ENCODE assay signal across 27 cellular contexts in the genomic region with DNA sequence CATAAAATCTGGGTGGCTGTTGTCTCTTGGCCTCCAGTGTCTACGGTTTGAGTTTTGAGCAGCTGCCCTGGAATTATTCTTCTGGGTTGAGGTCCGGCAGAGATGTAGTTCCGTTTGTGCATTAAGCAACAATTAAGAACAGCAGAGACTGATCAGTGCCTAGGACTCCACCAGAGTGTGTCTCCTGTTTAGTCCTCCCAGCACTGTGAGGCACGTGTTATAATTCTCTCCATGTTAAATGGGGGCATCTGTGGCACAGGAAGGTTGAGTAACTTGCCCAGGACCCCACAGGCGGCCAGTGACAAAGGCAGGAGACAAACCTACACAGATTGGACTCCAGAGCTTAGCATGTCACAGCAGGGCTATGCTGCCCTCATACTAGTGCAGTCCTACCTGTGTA.
DNase-seq lines count a peak whose midpoint lies in the region; ATAC-seq, FAIRE-seq and TF ChIP-seq lines count a peak whose summit lies in the region.
"Had no signal": no experiment of that assay in that cellular context is flagged by ENCODE, and none has a peak within 500 bp of the region (broad histone marks: within the 10 kb centered on the region; RNA-seq: fewer than 3 reads in every experiment).

No MANE protein-coding gene starts in this region.

- no peak overlapping the region; the same call in 1 of the 2 replicates for H3K18ac ChIP-seq in H1 (ENCODE audit: extremely low read depth, low read length)

- peak overlapping the region in 5 of 11 experiments; percentile 1 to 37 (median 4); a peak in 6 of 22 replicates for H3K9ac ChIP-seq in BLaER1 treated with 17β-estradiol and CSF1 and Interleukin-3, amounts not matched to agents 10 nM and 100 nM
- no peak overlapping the region for H3K9ac ChIP-seq in Karpas-422 (ENCODE audit: low read length)
- H3K9ac ChIP-seq in H1 (replicated peaks in 1 of 4; ENCODE audit: extremely low read depth in 1 of 4, low read depth in 3 of 4, low read length in 3 of 4): no peak overlapping the region
- no peak overlapping the region for H3K9ac ChIP-seq in neural progenitor cell

- peak overlapping the region in 6 of 11 experiments; percentile 23 to 67 (median 48); a peak in 10 of 22 replicates for H3K27ac ChIP-seq in BLaER1 treated with 17β-estradiol and CSF1 and Interleukin-3, amounts not matched to agents 10 nM and 100 nM
- H3K27ac ChIP-seq in Karpas-422 (ENCODE audit: low read length) (no peak overlapping the region), H1 (ENCODE audit: low read depth, low read length) (no peak overlapping the region), neural progenitor cell (no peak overlapping the region), upper lobe of right lung (no peak overlapping the region)

- H2BK12ac ChIP-seq in H1 (ENCODE audit: low read depth, low read length): no peak overlapping the region

- no peaks in the 10 kb centered on the region for H3K9me3 Mint-ChIP-seq in neural progenitor cell
- H3K9me3 Mint-ChIP-seq: CD14-positive monocyte had no signal

- TF ChIP-seq POLR2A in H1 (IDR thresholded peaks at IDR 0.05; ENCODE audit: control extremely low read depth in 1 of 2, low read depth in 2 of 2, low read length in 2 of 2): no peak

- no peak overlapping the region for H2BK20ac ChIP-seq in H1 (ENCODE audit: low read length)

- H3K27me3 Mint-ChIP-seq in neural progenitor cell (ENCODE audit: insufficient read depth, low read depth): peaks cover 5% of the 10 kb centered on the region
- H3K27me3 Mint-ChIP-seq: CD4-positive, alpha-beta memory T cell; CD4-positive, CD25-positive, alpha-beta regulatory T cell had no signal

- H3F3A ChIP-seq in neural progenitor cell (ENCODE audit: low read depth): peaks cover 21% of the 10 kb centered on the region

- H3K4me2 ChIP-seq in BLaER1 treated with 17β-estradiol and CSF1 and Interleukin-3, amounts not matched to agents 10 nM and 100 nM: peak overlapping the region in 10 of 11 experiments; percentile 7 to 86 (median 76); a peak in 20 of 22 replicates
- peak overlapping the region; percentile 21 for H3K4me2 ChIP-seq in Karpas-422 (ENCODE audit: low read depth, low read length, poor library complexity, severe bottlenecking)
- no peak overlapping the region for H3K4me2 ChIP-seq in H1 (ENCODE audit: insufficient read depth in 1 of 2, low read depth in 2 of 2, low read length in 2 of 2)
- H3K4me2 ChIP-seq in neural progenitor cell: peak overlapping the region; percentile 30

- intact Hi-C loops in upper lobe of right lung (cut with DNase I): no loop called here

- FAIRE-seq in H1 (lab: Jason Lieb, UNC): no peak
- FAIRE-seq: A204.1, GM12878, GM12892, GM18507, GM19239 had no signal

- no peaks in the 10 kb centered on the region for H3K9me3 ChIP-seq in BLaER1 treated with 17β-estradiol and CSF1 and Interleukin-3, amounts not matched to agents 10 nM and 100 nM (replicated peaks in 1 of 11)
- H3K9me3 ChIP-seq in Karpas-422 (ENCODE audit: low read length) (no peaks in the 10 kb centered on the region), H1 (ENCODE audit: insufficient read depth in 2 of 2, low read depth in 1 of 2, low read length in 1 of 2) (no peaks in the 10 kb centered on the region), neural progenitor cell (ENCODE audit: low read depth) (no peaks in the 10 kb centered on the region), upper lobe of right lung (no peaks in the 10 kb centered on the region)
- H3K9me3 ChIP-seq: BE2C had no signal

- H3K4me3 Mint-ChIP-seq in neural progenitor cell: no peak overlapping the region
- H3K4me3 Mint-ChIP-seq: CD14-positive monocyte; CD4-positive, alpha-beta memory T cell; CD4-positive, CD25-positive, alpha-beta regulatory T cell; CD8-positive, alpha-beta memory T cell had no signal

- H4K91ac ChIP-seq in H1 (replicated peaks; ENCODE audit: insufficient read length, low read length): no peak overlapping the region

- H3K9me2 ChIP-seq in Karpas-422 (replicated peaks; ENCODE audit: insufficient read depth, low read length): no peaks in the 10 kb centered on the region

- H3K4me3 ChIP-seq in BLaER1 treated with 17β-estradiol and CSF1 and Interleukin-3, amounts not matched to agents 10 nM and 100 nM: peak overlapping the region in 1 of 10 experiments; percentile 17; a peak in 1 of 20 replicates
- H3K4me3 ChIP-seq in Karpas-422 (ENCODE audit: low read length) (no peak overlapping the region), H1 (ENCODE audit: extremely low read depth in 1 of 4, insufficient read depth in 2 of 4, low read depth in 3 of 4, low read length in 4 of 4) (no peak overlapping the region), neural progenitor cell (no peak overlapping the region), upper lobe of right lung (no peak overlapping the region)
- H3K4me3 ChIP-seq: GM12878 had no signal

- no peak overlapping the region for H2BK5ac ChIP-seq in H1 (ENCODE audit: low read depth, low read length)

- H3K79me1 ChIP-seq in H1 (ENCODE audit: low read depth, low read length): no peaks in the 10 kb centered on the region

- H2BK15ac ChIP-seq in H1 (ENCODE audit: low read length): 0 out of 2 replicates have a peak overlapping the region, but pooled peaks have one; percentile 31

- H3K36me3 Mint-ChIP-seq in neural progenitor cell: no peaks in the 10 kb centered on the region
- H3K36me3 Mint-ChIP-seq: CD14-positive monocyte; CD4-positive, alpha-beta memory T cell; CD4-positive, CD25-positive, alpha-beta regulatory T cell; CD8-positive, alpha-beta memory T cell had no signal

- H3K23ac ChIP-seq in H1 (ENCODE audit: insufficient read length): no peak overlapping the region

- H3K27me3 ChIP-seq in BLaER1 treated with 17β-estradiol and CSF1 and Interleukin-3, amounts not matched to agents 10 nM and 100 nM: no peaks in the 10 kb centered on the region
- H3K27me3 ChIP-seq in Karpas-422 (ENCODE audit: low read length) (no peaks in the 10 kb centered on the region), H1 (replicated peaks in 1 of 4; ENCODE audit: control insufficient read depth in 3 of 4, extremely low read depth in 1 of 4, insufficient read depth in 3 of 4, low read length in 3 of 4) (no peaks in the 10 kb centered on the region), neural progenitor cell (no peaks in the 10 kb centered on the region), upper lobe of right lung (no peaks in the 10 kb centered on the region)
- H3K27me3 ChIP-seq: BE2C had no signal

- no peak overlapping the region for H3K14ac ChIP-seq in H1 (ENCODE audit: insufficient read length)

- no peak overlapping the region for H3K4ac ChIP-seq in H1 (replicated peaks; ENCODE audit: insufficient read length, low read depth, low read length)

- TF ChIP-seq EP300 in H1 (IDR thresholded peaks at IDR 0.05; ENCODE audit: borderline replicate concordance in 1 of 2, low read depth in 2 of 2, low read length in 2 of 2): no peak

- H3K36me3 ChIP-seq in BLaER1 treated with 17β-estradiol and CSF1 and Interleukin-3, amounts not matched to agents 10 nM and 100 nM: no peaks in the 10 kb centered on the region
- H3K36me3 ChIP-seq in Karpas-422 (ENCODE audit: insufficient read depth, low read length) (no peaks in the 10 kb centered on the region), H1 (ENCODE audit: control insufficient read depth in 2 of 4, insufficient read depth in 4 of 4, low read length in 3 of 4) (no peaks in the 10 kb centered on the region), neural progenitor cell (no peaks in the 10 kb centered on the region), upper lobe of right lung (no peaks in the 10 kb centered on the region)
- H3K36me3 ChIP-seq: BE2C had no signal

- no peak overlapping the region for H3K56ac ChIP-seq in H1 (replicated peaks; ENCODE audit: insufficient read length, low read depth, low read length)

- no peaks in the 10 kb centered on the region for H3K23me2 ChIP-seq in H1 (ENCODE audit: low read depth, low read length)

- ATAC-seq in GM21786 (IDR thresholded peaks at IDR 0.05; ENCODE audit: unreplicated experiment) (no peak), HG02970 (IDR thresholded peaks at IDR 0.05; ENCODE audit: low FRiP score, unreplicated experiment) (no peak), upper lobe of right lung (no peak)

- no peaks in the 10 kb centered on the region for H3K79me2 ChIP-seq in Karpas-422 (ENCODE audit: low read length)
- no peaks in the 10 kb centered on the region for H3K79me2 ChIP-seq in H1 (ENCODE audit: control insufficient read depth in 1 of 2, insufficient read depth in 2 of 2, low read length in 2 of 2)
- no peaks in the 10 kb centered on the region for H3K79me2 ChIP-seq in neural progenitor cell (ENCODE audit: low read depth)

- no peak for TF ChIP-seq RAD21 in H1 (IDR thresholded peaks at IDR 0.05 in 1 of 2, conservative IDR thresholded peaks at IDR 0.05 in 1 of 2; ENCODE audit: low read depth in 2 of 2, low read length in 2 of 2)

- H2AK5ac ChIP-seq in H1 (ENCODE audit: low read depth, low read length): no peak overlapping the region

- H2BK120ac ChIP-seq in H1 (replicated peaks; ENCODE audit: low read depth, low read length): no peak overlapping the region

- peaks cover 0 to 27% (median 25%) of the 10 kb centered on the region in 10 experiments; a peak in 17 of 20 replicates for H3K4me1 ChIP-seq in BLaER1 treated with 17β-estradiol and CSF1 and Interleukin-3, amounts not matched to agents 10 nM and 100 nM
- H3K4me1 ChIP-seq in Karpas-422 (ENCODE audit: low read length) (peaks cover 13% of the 10 kb centered on the region), H1 (replicated peaks in 1 of 4; ENCODE audit: control insufficient read depth in 3 of 4, insufficient read depth in 4 of 4, low read length in 3 of 4) (peaks cover 0 to 9% (median 1%) of the 10 kb centered on the region in 4 experiments; a peak in 4 of 7 replicates), neural progenitor cell (peaks cover 26% of the 10 kb centered on the region), upper lobe of right lung (no peaks in the 10 kb centered on the region)
- H3K4me1 ChIP-seq: BE2C had no signal

- H2AFZ ChIP-seq in Karpas-422 (ENCODE audit: low read length) (no peak overlapping the region), H1 (ENCODE audit: low read length) (no peak overlapping the region), neural progenitor cell (replicated peaks) (peak overlapping the region; percentile 51)

- POLR2A ChIA-PET in H1 (lab: Charles Lee; ENCODE audit: partially characterized antibody): no interaction called here

- TF ChIP-seq CTCF in H1 (IDR thresholded peaks at IDR 0.05; ENCODE audit: control extremely low read depth in 1 of 3, insufficient read depth in 1 of 3, low read depth in 1 of 3, low read length in 3 of 3) (no peak), neural progenitor cell (IDR thresholded peaks at IDR 0.05) (no peak), upper lobe of right lung (IDR thresholded peaks at IDR 0.05) (no peak)

- DNase-seq in Karpas-422: no peak
- no peak for DNase-seq in H1 (ENCODE audit: low read depth in 1 of 2, low spot score in 2 of 2)
- DNase-seq in neural progenitor cell (ENCODE audit: low spot score): no peak
- no peak for DNase-seq in activated CD4-positive, alpha-beta T cell treated with anti-CD3 and anti-CD28 coated beads for 48 hours
- DNase-seq in upper lobe of right lung: no peak
- DNase-seq: 8988T; ACHN; BE2C; C1 segment of cervical spinal cord; CD4-positive, alpha-beta memory T cell; CD4-positive, CD25-positive, alpha-beta regulatory T cell; CD8-positive, alpha-beta memory T cell; COR-L47; DMS 273 treated with DMSO at 0.1 percent for 48 hours; DMS53; DND-41; EL; GDM1 had no signal

- H4K8ac ChIP-seq in H1 (ENCODE audit: extremely low read depth, insufficient read depth, low read length): no peak overlapping the region

- WGBS in H1 (ENCODE audit: extremely low coverage in 1 of 2, insufficient coverage in 1 of 2, insufficient read length in 1 of 2, insufficient replicate concordance in 2 of 2, low coverage in 1 of 2, low lambda C conversion rate in 2 of 2, missing lambda C conversion rate in 1 of 2), 2 experiments: 88% methylated on average over 5 of the region's 5 CpGs; no CpG with 5 or more reads in 1 of the 2 experiments

- H3K4me1 Mint-ChIP-seq in neural progenitor cell: peaks cover 27% of the 10 kb centered on the region
- H3K4me1 Mint-ChIP-seq: CD14-positive monocyte; CD4-positive, alpha-beta memory T cell; CD4-positive, CD25-positive, alpha-beta regulatory T cell; CD8-positive, alpha-beta memory T cell had no signal

- CTCF ChIA-PET in H1 (lab: Charles Lee; ENCODE audit: partially characterized antibody): interaction anchor here (1.1 to 1.9 kb wide), 7 partner anchors 11 to 293 kb away, joined by 3 to 4 read pairs (median 3); no protein-coding TSS in a partner anchor

- no peak overlapping the region for H4K5ac ChIP-seq in H1 (ENCODE audit: insufficient read length, low read depth, low read length)

- no peak overlapping the region for H3K27ac Mint-ChIP-seq in neural progenitor cell
- H3K27ac Mint-ChIP-seq: CD14-positive monocyte; CD4-positive, alpha-beta memory T cell; CD4-positive, CD25-positive, alpha-beta regulatory T cell; CD8-positive, alpha-beta memory T cell had no signal

- no peaks in the 10 kb centered on the region for H4K20me1 ChIP-seq in BLaER1 treated with 17β-estradiol and CSF1 and Interleukin-3, amounts not matched to agents 10 nM and 100 nM
- H4K20me1 ChIP-seq in Karpas-422 (ENCODE audit: insufficient read depth, low read depth, low read length) (no peaks in the 10 kb centered on the region), H1 (replicated peaks in 1 of 2; ENCODE audit: control insufficient read depth in 1 of 2, insufficient read depth in 2 of 2, low read length in 2 of 2) (no peaks in the 10 kb centered on the region), neural progenitor cell (ENCODE audit: low read depth) (no peaks in the 10 kb centered on the region)

Comparison
In these comparisons a context has a peak if more than half of its experiments do, and no peak if none do; other contexts are left out.
1. H3K27ac ChIP-seq: peak in BLaER1 treated with 17β-estradiol and CSF1 and Interleukin-3, amounts not matched to agents 10 nM and 100 nM (6 of 11); none in Karpas-422 (single experiment), H1 (single experiment), neural progenitor cell (single experiment) and upper lobe of right lung (single experiment).
2. H3K4me2 ChIP-seq: peak in BLaER1 treated with 17β-estradiol and CSF1 and Interleukin-3, amounts not matched to agents 10 nM and 100 nM (10 of 11), Karpas-422 (single experiment) and neural progenitor cell (single experiment); none in H1 (0 of 2).